In genomic region chr5:122458278-122458872, GRCh38 we compare ENCODE assay signal across 8 cellular contexts.
A peak's percentile ranks its signal among the peaks of the same experiment; 100 is the strongest.
DNase-seq lines count a peak whose midpoint lies in the region; ATAC-seq, FAIRE-seq and TF ChIP-seq lines count a peak whose summit lies in the region.

No MANE protein-coding gene starts in this region.

- H3K27me3 Mint-ChIP-seq in neural progenitor cell (ENCODE audit: insufficient read depth, low read depth): peaks cover 4% of the 10 kb centered on the region

- no peaks in the 10 kb centered on the region for H3K4me1 ChIP-seq in GM12878 (ENCODE audit: control insufficient read depth, insufficient read depth, low read length)
- H3K4me1 ChIP-seq in neural progenitor cell: no peaks in the 10 kb centered on the region

- H3K4me2 ChIP-seq in GM12878 (ENCODE audit: control insufficient read depth, insufficient read depth) (no peak overlapping the region), neural progenitor cell (no peak overlapping the region)

- TF ChIP-seq RAD21 in GM12878 (IDR thresholded peaks at IDR 0.05; ENCODE audit: insufficient read depth, low read depth, low read length): peak; percentile 58

- no peak overlapping the region for H3K4me3 Mint-ChIP-seq in neural progenitor cell

- no peaks in the 10 kb centered on the region for H3K36me3 Mint-ChIP-seq in neural progenitor cell

- no peaks in the 10 kb centered on the region for H3K36me3 ChIP-seq in GM12878 (ENCODE audit: control insufficient read depth in 2 of 2, insufficient read depth in 2 of 2, low read length in 1 of 2)
- H3K36me3 ChIP-seq in neural progenitor cell: no peaks in the 10 kb centered on the region

- H4K20me1 ChIP-seq in GM12878 (ENCODE audit: control insufficient read depth, insufficient read depth) (no peaks in the 10 kb centered on the region), neural progenitor cell (ENCODE audit: low read depth) (no peaks in the 10 kb centered on the region)

- 56% methylated on average over 8 of the region's 8 CpGs for WGBS in GM12878 (ENCODE audit: insufficient coverage, insufficient replicate concordance, low lambda C conversion rate, missing lambda C conversion rate)

- no peak for TF ChIP-seq EP300 in GM12878 (IDR thresholded peaks at IDR 0.05; ENCODE audit: borderline replicate concordance in 1 of 2, control insufficient read depth in 1 of 2, low read depth in 2 of 2, low read length in 2 of 2)

- H3K27ac ChIP-seq in GM12878 (ENCODE audit: control insufficient read depth, insufficient read depth): no peak overlapping the region
- no peak overlapping the region for H3K27ac ChIP-seq in neural progenitor cell

- H3K9me3 ChIP-seq in GM12878 (replicated peaks; ENCODE audit: control insufficient read depth, insufficient read depth, low read length) (no peaks in the 10 kb centered on the region), neural progenitor cell (ENCODE audit: low read depth) (no peaks in the 10 kb centered on the region)

- TF ChIP-seq CTCF in GM12864 (IDR thresholded peaks at IDR 0.05; ENCODE audit: low read depth, low read length, missing control alignments) (peak; percentile 64), GM12878 (IDR thresholded peaks at IDR 0.05 in 2 of 3, conservative IDR thresholded peaks at IDR 0.05 in 1 of 3; ENCODE audit: control insufficient read depth in 2 of 3, extremely low read depth in 1 of 3, insufficient read depth in 1 of 3, low read depth in 3 of 3, low read length in 3 of 3) (peak; percentile 49 to 71 (median 62)), neural progenitor cell (IDR thresholded peaks at IDR 0.05) (peak; percentile 69)

- no peaks in the 10 kb centered on the region for H3K9me3 Mint-ChIP-seq in neural progenitor cell

- FAIRE-seq in GM12878 (lab: Jason Lieb, UNC): no peak

- in situ Hi-C loops in GM12878 (cut with MboI): no loop called here

- POLR2A ChIA-PET in GM12878 (lab: Charles Lee): no interaction called here

- RAD21 ChIA-PET in GM12878 (lab: Charles Lee; ENCODE audit: unreplicated experiment): no interaction called here

- TF ChIP-seq POLR2A in GM12878 (IDR thresholded peaks at IDR 0.05; ENCODE audit: low read depth, low read length): no peak

- intact Hi-C loops in GM12878 (cut with micrococcal nuclease; ENCODE audit: unreplicated experiment): no loop called here

- no TSS peak for BruUV-seq in GM12878 (replicated peaks; lab: Mats Ljungman, UMichigan)

- no peak for DNase-seq in GM12864 (ENCODE audit: low read depth)
- peak; percentile 15 for DNase-seq in HuH-7 (ENCODE audit: low spot score)
- no peak for DNase-seq in GM12878 (ENCODE audit: low read depth, low spot score)
- peak; percentile 49 for DNase-seq in neural progenitor cell (ENCODE audit: low spot score)
- no peak for DNase-seq in stimulated activated CD4-positive, alpha-beta T cell treated with anti-CD3 and anti-CD28 coated beads, Interleukin-1b, Interleukin-23, amount 100 ng/mL, for 48 hours
- DNase-seq in activated naive CD4-positive, alpha-beta T cell treated with Interleukin-2 at 50 U/mL for 16 hours: no peak

- H3K4me3 ChIP-seq in GM12864 (ENCODE audit: low read depth, low read length) (no peak overlapping the region), GM12878 (no peak overlapping the region), neural progenitor cell (no peak overlapping the region)

- H3K79me2 ChIP-seq in GM12878 (ENCODE audit: control insufficient read depth, insufficient read depth, low read length): no peaks in the 10 kb centered on the region
- H3K79me2 ChIP-seq in neural progenitor cell (ENCODE audit: low read depth): no peaks in the 10 kb centered on the region

- H2AFZ ChIP-seq in GM12878 (ENCODE audit: control insufficient read depth, low read depth, low read length) (no peak overlapping the region), neural progenitor cell (replicated peaks) (peak overlapping the region; percentile 85)

- H3K27me3 ChIP-seq in GM12878 (replicated peaks in 1 of 2; ENCODE audit: control insufficient read depth in 2 of 2, insufficient read depth in 2 of 2, low read length in 1 of 2) (no peaks in the 10 kb centered on the region), neural progenitor cell (no peaks in the 10 kb centered on the region)

- CTCF ChIA-PET in GM12878 (lab: Yijun Ruan, JAX): interaction anchor here (1.9 kb wide), 1 partner anchor 12 kb away, joined by 4 read pairs; no protein-coding TSS in a partner anchor

- no peaks in the 10 kb centered on the region for H3F3A ChIP-seq in neural progenitor cell (ENCODE audit: low read depth)

- H3K27ac Mint-ChIP-seq in neural progenitor cell: no peak overlapping the region

- SMC1A ChIA-PET in GM12878 (lab: Charles Lee; ENCODE audit: uncharacterized antibody, unreplicated experiment): no interaction called here

- ATAC-seq in GM21390 (IDR thresholded peaks at IDR 0.05; ENCODE audit: unreplicated experiment) (peak; percentile 82), GM12878 (peak; percentile 85), GM18520 (IDR thresholded peaks at IDR 0.05; ENCODE audit: unreplicated experiment) (no peak)

- H3K9ac ChIP-seq in GM12878 (ENCODE audit: control insufficient read depth, insufficient read depth, low read length) (no peak overlapping the region), neural progenitor cell (no peak overlapping the region)

- peaks cover 10% of the 10 kb centered on the region for H3K4me1 Mint-ChIP-seq in neural progenitor cell

TF ChIP-seq in GM12878, 131 proteins besides CTCF, POLR2A, EP300 and RAD21:
- TF ChIP-seq KAT2A (conservative IDR thresholded peaks at IDR 0.05; ENCODE audit: control insufficient read depth, low read depth, low read length) (no peak), NR2C1 (IDR thresholded peaks at IDR 0.05) (no peak), MEF2B (IDR thresholded peaks at IDR 0.05; ENCODE audit: partially characterized antibody, poor library complexity, severe bottlenecking) (peak; percentile 26), USF1 (IDR thresholded peaks at IDR 0.05; ENCODE audit: borderline replicate concordance, extremely low read length, insufficient read depth, low read depth, low read length) (no peak), LARP7 (IDR thresholded peaks at IDR 0.05) (no peak), WRNIP1 (IDR thresholded peaks at IDR 0.05; ENCODE audit: borderline replicate concordance, low read depth, low read length) (no peak), ZBED1 (IDR thresholded peaks at IDR 0.05; ENCODE audit: borderline replicate concordance) (no peak), RUNX3 (IDR thresholded peaks at IDR 0.05; ENCODE audit: low read length) (0 out of 2 replicates have a peak, but pooled peaks have one; percentile 11)
- TF ChIP-seq, protein P1, sequence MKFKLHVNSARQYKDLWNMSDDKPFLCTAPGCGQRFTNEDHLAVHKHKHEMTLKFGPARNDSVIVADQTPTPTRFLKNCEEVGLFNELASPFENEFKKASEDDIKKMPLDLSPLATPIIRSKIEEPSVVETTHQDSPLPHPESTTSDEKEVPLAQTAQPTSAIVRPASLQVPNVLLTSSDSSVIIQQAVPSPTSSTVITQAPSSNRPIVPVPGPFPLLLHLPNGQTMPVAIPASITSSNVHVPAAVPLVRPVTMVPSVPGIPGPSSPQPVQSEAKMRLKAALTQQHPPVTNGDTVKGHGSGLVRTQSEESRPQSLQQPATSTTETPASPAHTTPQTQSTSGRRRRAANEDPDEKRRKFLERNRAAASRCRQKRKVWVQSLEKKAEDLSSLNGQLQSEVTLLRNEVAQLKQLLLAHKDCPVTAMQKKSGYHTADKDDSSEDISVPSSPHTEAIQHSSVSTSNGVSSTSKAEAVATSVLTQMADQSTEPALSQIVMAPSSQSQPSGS (IDR thresholded peaks at IDR 0.05; ENCODE audit: low read length): no peak

Comparison
In these comparisons a context has a peak if more than half of its experiments do, and no peak if none do; other contexts are left out.
1. DNase-seq: peak in HuH-7 (single experiment) and neural progenitor cell (single experiment); none in GM12864 (single experiment), GM12878 (single experiment), stimulated activated CD4-positive, alpha-beta T cell treated with anti-CD3 and anti-CD28 coated beads, Interleukin-1b, Interleukin-23, amount 100 ng/mL, for 48 hours (single experiment) and activated naive CD4-positive, alpha-beta T cell treated with Interleukin-2 at 50 U/mL for 16 hours (single experiment).
2. Peak in every context shown above with its lines, with median percentiles within 50 percentile points of each other: CTCF ChIP-seq.